ENCODE assay signal across 13 cellular contexts in genomic region chr22:27445876-27446275, GRCh38.
A peak's percentile ranks its signal among the peaks of the same experiment; 100 is the strongest.
DNase-seq lines count a peak whose midpoint lies in the region; ATAC-seq and TF ChIP-seq lines count a peak whose summit lies in the region.
"Had no signal": no experiment of that assay in that cellular context is flagged by ENCODE, and none has a peak within 500 bp of the region (broad histone marks: within the 10 kb centered on the region; RNA-seq: fewer than 3 reads in every experiment).

No MANE protein-coding gene starts in this region.

- TF ChIP-seq CTCF in astrocyte of the spinal cord (IDR thresholded peaks at IDR 0.05; ENCODE audit: low read depth, low read length) (no peak), left ventricle myocardium inferior (IDR thresholded peaks at IDR 0.05; ENCODE audit: borderline replicate concordance) (no peak), uterus (IDR thresholded peaks at IDR 0.05) (no peak)

- H3K4me3 ChIP-seq in astrocyte of the spinal cord (ENCODE audit: low read depth, low read length) (no peak overlapping the region), left ventricle myocardium inferior (no peak overlapping the region), uterus (no peak overlapping the region)

- H3K36me3 ChIP-seq in left ventricle myocardium inferior, result no peaks in the 10 kb centered on the region
- H3K36me3 ChIP-seq in uterus, result no peaks in the 10 kb centered on the region

- no peak for TF ChIP-seq POLR2A in uterus (IDR thresholded peaks at IDR 0.05)

- intact Hi-C loops in left ventricle myocardium inferior (cut with micrococcal nuclease) (no loop called here), uterus (cut with DNase I; ENCODE audit: low total_unique reads) (no loop called here)

- in situ Hi-C loops in astrocyte of the spinal cord (cut with HindIII; ENCODE audit: low sequenced_read_pairs), result no loop called here

- H3K4me1 ChIP-seq in left ventricle myocardium inferior (no peaks in the 10 kb centered on the region), uterus (no peaks in the 10 kb centered on the region)

- peaks cover 9% of the 10 kb centered on the region for H3K9me3 ChIP-seq in left ventricle myocardium inferior (replicated peaks)
- no peaks in the 10 kb centered on the region for H3K9me3 ChIP-seq in uterus

- no peak for ATAC-seq in GM21423 (IDR thresholded peaks at IDR 0.05; ENCODE audit: unreplicated experiment)

- peak; percentile 29 for DNase-seq in astrocyte of the spinal cord (ENCODE audit: low read depth, low spot score)
- peak; percentile 41 for DNase-seq in left ventricle myocardium inferior
- peak; percentile 23 for DNase-seq in mucosa of gallbladder (ENCODE audit: low spot score)
- peak; percentile 20 to 58 for DNase-seq in uterus
- no peak for DNase-seq in DMS153 treated with DMSO at 0.1 percent for 48 hours (lab: John Stamatoyannopoulos, UW; ENCODE audit: unreplicated experiment)
- DNase-seq in iPS-NIHi11 (ENCODE audit: low spot score), result no peak
- DNase-seq: C1 segment of cervical spinal cord, EL, NCI-H1105 treated with DMSO at 0.1 percent for 48 hours, NCI-H187 treated with DMSO at 0.1 percent for 48 hours, NCI-H2171 had no signal

- H3K27ac ChIP-seq in left ventricle myocardium inferior (replicated peaks), result no peak overlapping the region
- H3K27ac ChIP-seq in uterus, result no peak overlapping the region
- H3K27ac ChIP-seq: KMS-11 had no signal

- H3K27me3 ChIP-seq in left ventricle myocardium inferior (ENCODE audit: low read depth), result peaks cover 76% of the 10 kb centered on the region
- no peaks in the 10 kb centered on the region for H3K27me3 ChIP-seq in uterus

Comparison
In these comparisons a context has a peak if more than half of its experiments do, and no peak if none do; other contexts are left out.
1. DNase-seq: peak in astrocyte of the spinal cord (single experiment), left ventricle myocardium inferior (single experiment), mucosa of gallbladder (single experiment) and uterus (2 of 2); none in DMS153 treated with DMSO at 0.1 percent for 48 hours (single experiment) and iPS-NIHi11 (single experiment).